In the genomic region with DNA sequence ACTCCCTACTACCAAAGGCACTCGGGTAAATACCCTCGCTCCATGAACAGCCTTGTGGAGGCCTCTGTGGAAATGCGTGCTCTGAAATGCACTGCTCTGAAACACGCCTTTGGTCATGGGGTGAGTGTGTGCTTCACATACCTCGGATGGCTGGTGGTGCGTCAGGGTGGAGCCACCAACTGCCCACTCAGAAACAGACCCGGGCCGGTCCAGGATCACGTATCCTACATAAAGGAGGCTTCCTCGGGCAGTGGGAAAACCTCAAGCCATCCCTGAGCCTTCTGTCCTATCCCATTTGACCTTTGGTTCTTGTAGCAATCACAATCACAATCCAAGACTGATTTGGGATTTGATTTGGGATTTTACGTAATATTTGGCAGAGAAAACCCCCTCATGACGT, we compare ENCODE assay signal across 22 cellular contexts.
"Had no signal": no experiment of that assay in that cellular context is flagged by ENCODE, and none has a peak within 500 bp of the region (broad histone marks: within the 10 kb centered on the region; RNA-seq: fewer than 3 reads in every experiment).

No MANE protein-coding gene starts in this region.

- H3K4me3 ChIP-seq: coronary artery, esophagus squamous epithelium, gastrocnemius medialis, heart right ventricle, left lung, lower lobe of right lung, mucosa of descending colon had no signal

- H3K9me3 ChIP-seq: esophagus squamous epithelium, gastrocnemius medialis, heart right ventricle, left lung, lower lobe of right lung, mucosa of descending colon had no signal

- H3K9me3 Mint-ChIP-seq: effector memory CD8-positive, alpha-beta T cell had no signal

- H3K27ac ChIP-seq: coronary artery, epithelial cell of prostate, esophagus squamous epithelium, gastrocnemius medialis, heart right ventricle, left lung, lower lobe of right lung had no signal

- H3K27ac Mint-ChIP-seq: effector memory CD8-positive, alpha-beta T cell; endodermal cell; mesothelial cell of epicardium had no signal

- H3K4me3 Mint-ChIP-seq: effector memory CD8-positive, alpha-beta T cell; endodermal cell; mesothelial cell of epicardium had no signal

- H3K27me3 ChIP-seq: esophagus squamous epithelium, gastrocnemius medialis, left lung had no signal

- ATAC-seq: effector memory CD8-positive, alpha-beta T cell; esophagus mucosa; gastrocnemius medialis; left cardiac atrium; left lung; left ventricle myocardium superior; lower lobe of right lung; mucosa of descending colon had no signal

- H3K4me1 ChIP-seq: gastrocnemius medialis had no signal

- DNase-seq: effector CD8-positive, alpha-beta T cell; effector memory CD8-positive, alpha-beta T cell; endodermal cell; erythroblast; esophagus squamous epithelium; foreskin fibroblast; foreskin melanocyte; gastrocnemius medialis; glutamatergic neuron; head of caudate nucleus; heart right ventricle; hippocampal formation; left cardiac atrium; left lung; left ventricle myocardium superior; lower lobe of right lung; mesenchymal stem cell; mucosa of descending colon had no signal

- H3K36me3 ChIP-seq: esophagus squamous epithelium, gastrocnemius medialis, heart right ventricle, left lung, lower lobe of right lung had no signal
